18 cellular contexts compared by ENCODE assay signal in genomic region chr17:6178959-6179358, GRCh38.
"Had no signal": no experiment of that assay in that cellular context is flagged by ENCODE, and none has a peak within 500 bp of the region (broad histone marks: within the 10 kb centered on the region; RNA-seq: fewer than 3 reads in every experiment).

No MANE protein-coding gene starts in this region.

- H3K36me3 ChIP-seq: ascending aorta, breast epithelium, left lung, tibial nerve had no signal

- ATAC-seq: activated T-cell treated with anti-CD3 and anti-CD28 coated beads, Interleukin-2, amount 50 U/mL, for 72 hours; left lung; naive thymus-derived CD4-positive, alpha-beta T cell had no signal

- H3K9me3 ChIP-seq: ascending aorta, left lung had no signal

- H3K27me3 ChIP-seq: ascending aorta, breast epithelium, left lung, tibial nerve had no signal

- H3K9me3 Mint-ChIP-seq: activated T-cell treated with anti-CD3 and anti-CD28 coated beads, Interleukin-2, amount 50 U/mL, for 72 hours; memory B cell; stimulated activated naive CD8-positive, alpha-beta T cell treated with anti-CD3 and anti-CD28 coated beads, Interleukin-15, Interleukin-2, amounts not matched to agents 100 ng/mL and 50 ng/mL, for 24 hours had no signal

- H3K36me3 Mint-ChIP-seq: memory B cell; naive thymus-derived CD4-positive, alpha-beta T cell had no signal

- H3K4me1 ChIP-seq: ascending aorta, breast epithelium, left lung, tibial nerve had no signal

- H3K4me1 Mint-ChIP-seq: memory B cell; naive thymus-derived CD4-positive, alpha-beta T cell had no signal

- DNase-seq: activated CD4-positive, alpha-beta T cell treated with anti-CD3 and anti-CD28 coated beads, Interleukin-2, amount 50 U/mL, for 4 hours; activated effector memory CD4-positive, alpha-beta T cell treated with anti-CD3 and anti-CD28 coated beads, Interleukin-2, amount 50 U/mL, for 16 hours; activated naive CD4-positive, alpha-beta T cell treated with anti-CD3 and anti-CD28 coated beads, Interleukin-2, amount 50 U/mL, for 16 hours; activated T-cell treated with anti-CD3 and anti-CD28 coated beads, Interleukin-2, amount 50 U/mL, for 72 hours; cortex of kidney; effector memory CD4-positive, alpha-beta T cell; foreskin fibroblast; glutamatergic neuron; hippocampal formation; left lung; naive thymus-derived CD4-positive, alpha-beta T cell; posterior cingulate gyrus had no signal

- H3K4me3 ChIP-seq: ascending aorta, breast epithelium, left lung, tibial nerve had no signal

- H3K4me3 Mint-ChIP-seq: activated T-cell treated with anti-CD3 and anti-CD28 coated beads, Interleukin-2, amount 50 U/mL, for 72 hours; memory B cell; naive thymus-derived CD4-positive, alpha-beta T cell; stimulated activated naive CD8-positive, alpha-beta T cell treated with anti-CD3 and anti-CD28 coated beads, Interleukin-15, Interleukin-2, amounts not matched to agents 100 ng/mL and 50 ng/mL, for 24 hours had no signal

- H3K27ac Mint-ChIP-seq: activated T-cell treated with anti-CD3 and anti-CD28 coated beads, Interleukin-2, amount 50 U/mL, for 72 hours; memory B cell; naive thymus-derived CD4-positive, alpha-beta T cell; stimulated activated naive CD8-positive, alpha-beta T cell treated with anti-CD3 and anti-CD28 coated beads, Interleukin-15, Interleukin-2, amounts not matched to agents 100 ng/mL and 50 ng/mL, for 24 hours had no signal

- H3K27ac ChIP-seq: ascending aorta, breast epithelium, epithelial cell of prostate, left lung, tibial nerve had no signal
